11 cellular contexts compared by ENCODE assay signal in genomic region chr7:73971701-73972341, GRCh38. TPM values are rescaled to one million over a fixed set of nuclear protein-coding genes. Genes with fewer than 3 reads are reported as not detected.
DNase-seq lines count a peak whose midpoint lies in the region; ATAC-seq and TF ChIP-seq lines count a peak whose summit lies in the region.
"Had no signal": no experiment of that assay in that cellular context is flagged by ENCODE, and none has a peak within 500 bp of the region (broad histone marks: within the 10 kb centered on the region; RNA-seq: fewer than 3 reads in every experiment).

No MANE protein-coding gene starts in this region.

- DNase-seq in RPMI8226 (peak; percentile 46), foreskin fibroblast (no peak), DMS79 treated with DMSO at 0.1 percent for 48 hours (lab: John Stamatoyannopoulos, UW) (no peak), NCI-H510A treated with DMSO at 0.1 percent for 48 hours (lab: John Stamatoyannopoulos, UW) (no peak)
- no peak for DNase-seq in activated CD4-positive, alpha-beta T cell treated with anti-CD3 and anti-CD28 coated beads for 48 hours
- DNase-seq: activated naive CD4-positive, alpha-beta T cell; NCI-H1105 had no signal

- H3K4me2 ChIP-seq in skeletal muscle satellite cell (ENCODE audit: low read length), result peak overlapping the region; percentile 44

- peak; percentile 7 for ATAC-seq in GM21529 (IDR thresholded peaks at IDR 0.05; ENCODE audit: unreplicated experiment)
- ATAC-seq in HG03442 (IDR thresholded peaks at IDR 0.05; ENCODE audit: unreplicated experiment), result no peak

- H3K9me3 ChIP-seq in skeletal muscle satellite cell (replicated peaks; ENCODE audit: low read length), result no peaks in the 10 kb centered on the region

- H3K27me3 ChIP-seq in skeletal muscle satellite cell (ENCODE audit: control insufficient read depth, insufficient read depth, low read length), result no peaks in the 10 kb centered on the region
- H3K27me3 ChIP-seq: dorsolateral prefrontal cortex had no signal

- H3K4me1 ChIP-seq in skeletal muscle satellite cell (ENCODE audit: control insufficient read depth, insufficient read depth, low read length), result peaks cover 4% of the 10 kb centered on the region

- H3K9ac ChIP-seq in skeletal muscle satellite cell (ENCODE audit: low read depth, low read length), result no peak overlapping the region

- H3K36me3 ChIP-seq in skeletal muscle satellite cell (ENCODE audit: insufficient read depth, low read length), result no peaks in the 10 kb centered on the region

- peak; percentile 5 for TF ChIP-seq CTCF in foreskin fibroblast (IDR thresholded peaks at IDR 0.05; ENCODE audit: low read depth, low read length)

- H3K4me3 ChIP-seq in foreskin fibroblast (ENCODE audit: low read depth in 1 of 2, low read length in 2 of 2) (no peak overlapping the region), skeletal muscle satellite cell (ENCODE audit: low read length) (no peak overlapping the region)
- H3K4me3 ChIP-seq: dorsolateral prefrontal cortex had no signal

RNA-seq across cellular contexts. Expression of gene ELN, which starts 56.2 kb away (rescaled TPM):
- total RNA-seq in skeletal muscle satellite cell (2012; rRNA removed), result 4.6 and 58.8 TPM in 2 replicates
